Comparison of ENCODE assay signal across 26 cellular contexts in the genomic region with DNA sequence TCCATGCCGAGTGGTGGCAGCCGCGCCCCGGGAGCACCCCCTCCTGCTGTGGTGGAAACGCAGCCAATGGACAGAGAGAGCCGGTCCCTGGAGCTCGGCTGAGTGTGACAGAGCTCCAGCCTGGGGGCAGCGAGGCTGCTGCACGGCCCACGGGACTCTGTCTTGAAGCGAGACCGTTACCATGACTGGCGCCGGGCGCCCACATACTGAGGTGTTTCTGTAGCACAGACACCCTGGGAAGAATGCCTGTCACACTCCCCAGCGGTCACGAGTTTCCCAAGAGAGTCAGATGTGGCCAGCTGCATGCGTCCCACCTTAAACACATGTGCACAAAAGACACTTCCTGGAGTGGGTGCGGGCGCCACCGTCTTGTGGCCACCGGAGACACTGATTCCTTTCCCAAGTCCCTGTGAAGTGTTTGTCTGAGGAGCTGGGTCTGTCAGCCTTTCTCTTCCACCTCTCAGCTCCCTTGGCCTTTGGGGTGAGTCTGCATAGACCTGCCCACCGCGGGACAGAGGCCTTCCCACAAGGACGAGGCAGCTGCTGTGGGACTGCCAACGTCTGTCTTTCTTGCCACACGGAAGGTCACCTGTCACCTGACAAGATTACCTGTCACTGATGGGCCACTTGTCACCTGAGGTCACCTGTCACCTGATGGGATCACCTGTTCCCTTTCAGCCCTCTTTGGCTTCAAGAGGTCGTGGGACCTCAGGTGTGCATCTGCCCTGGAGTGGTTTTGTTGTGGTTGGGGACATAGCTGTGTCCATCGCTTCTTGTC.
A peak's percentile ranks its signal among the peaks of the same experiment; 100 is the strongest.
DNase-seq lines count a peak whose midpoint lies in the region; ATAC-seq and TF ChIP-seq lines count a peak whose summit lies in the region.
"Had no signal": no experiment of that assay in that cellular context is flagged by ENCODE, and none has a peak within 500 bp of the region (broad histone marks: within the 10 kb centered on the region; RNA-seq: fewer than 3 reads in every experiment).

No MANE protein-coding gene starts in this region.

- no peaks in the 10 kb centered on the region for H3K27me3 ChIP-seq in endodermal cell (ENCODE audit: control insufficient read depth, insufficient read depth, low read length, poor library complexity, severe bottlenecking)
- peaks cover 0 to 8% (median 0%) of the 10 kb centered on the region in 7 donors for H3K27me3 ChIP-seq in spleen (replicated peaks in 1 of 7)
- H3K27me3 ChIP-seq: gastroesophageal sphincter, hepatocyte, SJSA1, transverse colon had no signal

- H3K4me1 ChIP-seq in endodermal cell (ENCODE audit: control insufficient read depth, insufficient read depth, low read length) (no peaks in the 10 kb centered on the region), spleen (peaks cover 7 to 13% (median 10%) of the 10 kb centered on the region in 6 donors)

- H3K4me3 Mint-ChIP-seq in endodermal cell, result no peak overlapping the region
- no peak overlapping the region for H3K4me3 Mint-ChIP-seq in natural killer cell
- H3K4me3 Mint-ChIP-seq: CD8-positive, alpha-beta memory T cell had no signal

- TF ChIP-seq POLR2A in spleen (IDR thresholded peaks at IDR 0.05), result no peak

- H3K9me3 ChIP-seq in endodermal cell (ENCODE audit: control insufficient read depth, low read length) (no peaks in the 10 kb centered on the region), spleen (no peaks in the 10 kb centered on the region)
- H3K9me3 ChIP-seq: gastroesophageal sphincter, SJSA1, transverse colon had no signal

- no peak overlapping the region for H3K4me3 ChIP-seq in endodermal cell (ENCODE audit: low read length)
- H3K4me3 ChIP-seq in spleen, result no peak overlapping the region
- H3K4me3 ChIP-seq: gastroesophageal sphincter, hepatocyte, SJSA1, skin epidermis, transverse colon had no signal

- H3K9me3 Mint-ChIP-seq in endodermal cell, result no peaks in the 10 kb centered on the region
- H3K9me3 Mint-ChIP-seq in natural killer cell, result no peaks in the 10 kb centered on the region
- H3K9me3 Mint-ChIP-seq: activated naive CD8-positive, alpha-beta T cell treated with anti-CD3 and anti-CD28 coated beads, Interleukin-2, amount 10 ng/mL, durations not matched to agents 7 days and 5 days; CD8-positive, alpha-beta memory T cell had no signal

- intact Hi-C loops in spleen (cut with DNase I; ENCODE audit: low total_unique reads), result loop anchor here (5.0 kb wide), 1 partner anchor 446 kb away; no protein-coding TSS in a partner anchor
- intact Hi-C loops in natural killer cell (cut with micrococcal nuclease), result no loop called here

- peaks cover 5% of the 10 kb centered on the region for H3K4me1 Mint-ChIP-seq in endodermal cell
- H3K4me1 Mint-ChIP-seq in natural killer cell, result peaks cover 10 to 17% of the 10 kb centered on the region in 2 donors

- H3K36me3 ChIP-seq in endodermal cell (ENCODE audit: control insufficient read depth, insufficient read depth, low read length) (no peaks in the 10 kb centered on the region), spleen (no peaks in the 10 kb centered on the region)
- H3K36me3 ChIP-seq: gastroesophageal sphincter, SJSA1, transverse colon had no signal

- H3K27me3 Mint-ChIP-seq in endodermal cell (ENCODE audit: insufficient read depth) (no peaks in the 10 kb centered on the region), natural killer cell (ENCODE audit: low read depth in 2 of 2) (no peaks in the 10 kb centered on the region)
- H3K27me3 Mint-ChIP-seq: activated naive CD8-positive, alpha-beta T cell treated with anti-CD3 and anti-CD28 coated beads, Interleukin-2, amount 10 ng/mL, durations not matched to agents 7 days and 5 days had no signal

- H3K27ac ChIP-seq in endodermal cell (ENCODE audit: low read depth, low read length) (no peak overlapping the region), spleen (no peak overlapping the region)
- H3K27ac ChIP-seq: gastroesophageal sphincter, hepatocyte, SJSA1, skin epidermis, transverse colon had no signal

- no peak for TF ChIP-seq CTCF in endodermal cell (conservative IDR thresholded peaks at IDR 0.05)
- TF ChIP-seq CTCF in spleen (IDR thresholded peaks at IDR 0.05 in 8 of 11, conservative IDR thresholded peaks at IDR 0.05 in 3 of 11), result no peak
- no peak for TF ChIP-seq CTCF in natural killer cell (IDR thresholded peaks at IDR 0.05)

- H3K36me3 Mint-ChIP-seq in endodermal cell (ENCODE audit: low read depth), result no peaks in the 10 kb centered on the region
- H3K36me3 Mint-ChIP-seq in natural killer cell, result no peaks in the 10 kb centered on the region
- H3K36me3 Mint-ChIP-seq: activated naive CD8-positive, alpha-beta T cell treated with anti-CD3 and anti-CD28 coated beads, Interleukin-2, amount 10 ng/mL, durations not matched to agents 7 days and 5 days; CD8-positive, alpha-beta memory T cell had no signal

- peak; percentile 59 for DNase-seq in activated effector memory CD4-positive, alpha-beta T cell treated with anti-CD3 and anti-CD28 coated beads, Interleukin-2, amount 50 U/mL, for 16 hours
- DNase-seq in activated effector memory CD4-positive, alpha-beta T cell treated with Interleukin-2 at 50 U/mL for 16 hours, result no peak
- DNase-seq in NCI-H510A (lab: John Stamatoyannopoulos, UW) (peak; percentile 24), endodermal cell (peak; percentile 50), spleen (peak; percentile 65), NCI-H2107 (lab: John Stamatoyannopoulos, UW) (no peak), natural killer cell (no peak)
- DNase-seq: activated CD4-positive, CD25-positive, alpha-beta regulatory T cell; activated naive CD8-positive, alpha-beta T cell treated with anti-CD3 and anti-CD28 coated beads, Interleukin-2, amount 10 ng/mL, durations not matched to agents 7 days and 5 days; AML-193; central memory CD4-positive, alpha-beta T cell; dermis blood vessel endothelial cell; GOT3; left colon; NCI-H1436 treated with DMSO at 0.1 percent for 48 hours; NCI-H524; PC-3; stimulated activated CD4-positive, alpha-beta T cell treated with anti-CD3 and anti-CD28 coated beads, Interleukin-1b, Interleukin-23, amount 100 ng/mL, for 48 hours; T-helper 1 cell; transverse colon had no signal

- ATAC-seq in natural killer cell, result no peak
- no peak for ATAC-seq in GM18519 (IDR thresholded peaks at IDR 0.05; ENCODE audit: low FRiP score, unreplicated experiment)
- ATAC-seq: gastroesophageal sphincter had no signal

- no peak overlapping the region for H3K27ac Mint-ChIP-seq in endodermal cell
- H3K27ac Mint-ChIP-seq in natural killer cell, result no peak overlapping the region
- H3K27ac Mint-ChIP-seq: activated naive CD8-positive, alpha-beta T cell treated with anti-CD3 and anti-CD28 coated beads, Interleukin-2, amount 10 ng/mL, durations not matched to agents 7 days and 5 days had no signal

- 91 to 95% methylated on average over 21 to 29 of the region's 29 CpGs for WGBS in endodermal cell (ENCODE audit: insufficient coverage in 1 of 2, insufficient read length in 1 of 2), 2 experiments
- 83 to 89% (median 86%) methylated on average over 20 to 29 of the region's 29 CpGs for WGBS in spleen, 5 donors

- no peak overlapping the region for H3K9ac ChIP-seq in endodermal cell (ENCODE audit: extremely low read depth, low read length, poor library complexity, severe bottlenecking)

Comparison
In these comparisons a context has a peak if more than half of its experiments do, and no peak if none do; other contexts are left out.
1. DNase-seq: peak in activated effector memory CD4-positive, alpha-beta T cell treated with anti-CD3 and anti-CD28 coated beads, Interleukin-2, amount 50 U/mL, for 16 hours (single experiment), NCI-H510A (single experiment), endodermal cell (single experiment) and spleen (single experiment); none in activated effector memory CD4-positive, alpha-beta T cell treated with Interleukin-2 at 50 U/mL for 16 hours (single experiment), NCI-H2107 (single experiment) and natural killer cell (single experiment).